Comparison of ENCODE assay signal across 13 cellular contexts in genomic region chr1:9814619-9815018, GRCh38.
"Had no signal": no experiment of that assay in that cellular context is flagged by ENCODE, and none has a peak within 500 bp of the region (broad histone marks: within the 10 kb centered on the region; RNA-seq: fewer than 3 reads in every experiment).

No MANE protein-coding gene starts in this region.

- H3K27ac Mint-ChIP-seq: activated naive CD4-positive, alpha-beta T cell treated with anti-CD3 and anti-CD28 coated beads, Interleukin-2, amount 50 U/mL, for 72 hours; natural killer cell treated with Interleukin-12 subunit alpha and Interleukin-12 subunit beta and Interleukin-15 and Interleukin-18, amount 100 ng/mL, for 72 hours had no signal

- H3K27me3 Mint-ChIP-seq: natural killer cell treated with Interleukin-12 subunit alpha and Interleukin-12 subunit beta and Interleukin-15 and Interleukin-18, amount 100 ng/mL, for 72 hours had no signal

- H3K36me3 ChIP-seq: ovary had no signal

- H3K27me3 ChIP-seq: body of pancreas, ovary had no signal

- H3K9me3 ChIP-seq: body of pancreas, mucosa of descending colon, ovary had no signal

- H3K36me3 Mint-ChIP-seq: activated naive CD4-positive, alpha-beta T cell treated with anti-CD3 and anti-CD28 coated beads, Interleukin-2, amount 50 U/mL, for 72 hours; natural killer cell treated with Interleukin-12 subunit alpha and Interleukin-12 subunit beta and Interleukin-15 and Interleukin-18, amount 100 ng/mL, for 72 hours had no signal

- H3K9me3 Mint-ChIP-seq: activated naive CD4-positive, alpha-beta T cell treated with anti-CD3 and anti-CD28 coated beads, Interleukin-2, amount 50 U/mL, for 72 hours; immature natural killer cell; natural killer cell treated with Interleukin-12 subunit alpha and Interleukin-12 subunit beta and Interleukin-15 and Interleukin-18, amount 100 ng/mL, for 72 hours had no signal

- H3K4me3 Mint-ChIP-seq: immature natural killer cell; natural killer cell treated with Interleukin-12 subunit alpha and Interleukin-12 subunit beta and Interleukin-15 and Interleukin-18, amount 100 ng/mL, for 72 hours had no signal

- ATAC-seq: activated CD4-positive, CD25-positive, alpha-beta regulatory T cell treated with anti-CD3 and anti-CD28 coated beads, Interleukin-2, amount 50 U/mL, for 24 hours; activated naive CD4-positive, alpha-beta T cell treated with anti-CD3 and anti-CD28 coated beads, Interleukin-2, amount 50 U/mL, for 72 hours; body of pancreas; esophagus mucosa; natural killer cell treated with Interleukin-12 subunit alpha and Interleukin-12 subunit beta and Interleukin-15 and Interleukin-18, amount 100 ng/mL, for 72 hours had no signal

- FAIRE-seq: endometrium had no signal

- H3K27ac ChIP-seq: ovary had no signal

- H3K4me3 ChIP-seq: body of pancreas, lung, mucosa of descending colon, ovary had no signal

- DNase-seq: amniotic stem cell, body of pancreas, glutamatergic neuron, immature natural killer cell, ovary, T-helper 2 cell had no signal
